Comparison of ENCODE assay signal across 8 cellular contexts in the genomic region with DNA sequence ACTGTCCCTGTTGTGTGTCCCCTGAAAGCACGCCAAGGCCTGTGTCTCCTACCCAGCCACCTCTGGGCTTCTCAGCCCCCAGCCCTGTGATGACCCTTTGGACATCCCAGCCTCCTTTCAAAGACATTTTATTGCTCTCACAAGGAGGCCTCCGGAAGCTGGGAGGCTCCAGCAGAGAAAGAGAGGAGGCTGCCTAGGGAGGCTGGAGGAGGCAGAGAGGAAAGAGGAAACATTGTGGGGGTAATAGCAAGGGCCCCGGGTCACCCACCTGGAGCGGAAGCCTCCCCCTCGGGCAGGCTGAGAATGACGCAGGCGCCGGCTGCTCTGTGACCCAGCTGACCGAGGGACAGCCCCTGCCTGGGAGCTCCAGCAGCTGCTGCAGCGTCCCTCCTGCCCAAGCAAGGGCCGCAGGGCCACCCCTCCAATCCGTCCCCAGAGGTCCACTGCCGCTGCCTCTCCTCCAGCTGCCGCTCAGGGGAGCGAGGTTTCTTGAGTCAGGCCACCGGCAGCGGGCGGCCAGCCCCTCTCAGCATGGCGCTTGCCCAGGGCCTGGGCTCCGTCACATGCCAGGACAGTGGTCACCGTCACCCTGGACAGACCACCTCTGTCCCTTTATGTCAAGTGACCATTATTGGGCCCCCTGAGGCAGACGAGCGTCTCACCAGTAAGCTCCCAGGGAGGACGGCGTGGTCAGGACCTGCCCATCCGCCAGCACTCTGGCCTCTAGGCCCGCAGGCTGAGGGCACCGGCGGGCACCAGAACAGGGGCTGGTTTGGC. TPM values are rescaled to one million over a fixed set of nuclear protein-coding genes. Genes with fewer than 3 reads are reported as not detected.
A peak's percentile ranks its signal among the peaks of the same experiment; 100 is the strongest.
DNase-seq lines count a peak whose midpoint lies in the region; ATAC-seq, FAIRE-seq and TF ChIP-seq lines count a peak whose summit lies in the region.

No MANE protein-coding gene starts in this region.

- DNase-seq in activated CD4-positive, alpha-beta memory T cell treated with anti-CD3 and anti-CD28 coated beads for 36 hours, result peak; percentile 38
- no peak for DNase-seq in activated CD4-positive, alpha-beta memory T cell treated with anti-CD3 and anti-CD28 coated beads, Interleukin-2, amount 10 ng/mL, durations not matched to agents 7 days and 5 days
- DNase-seq in activated CD8-positive, alpha-beta T cell treated with anti-CD3 and anti-CD28 coated beads, Interleukin-2, amount 10 ng/mL, durations not matched to agents 7 days and 5 days, result peak; percentile 46
- DNase-seq in kidney, result peak; percentile 84
- DNase-seq in testis, result no peak
- no peak for DNase-seq in stimulated activated CD4-positive, alpha-beta T cell treated with anti-CD3 and anti-CD28 coated beads, Interleukin-15, amount 100 ng/mL, for 24 hours
- no peak for DNase-seq in cerebellum (ENCODE audit: low spot score)

- no peak overlapping the region for H3K27ac Mint-ChIP-seq in activated CD4-positive, alpha-beta memory T cell treated with anti-CD3 and anti-CD28 coated beads for 36 hours
- H3K27ac Mint-ChIP-seq in activated CD4-positive, alpha-beta memory T cell treated with anti-CD3 and anti-CD28 coated beads, Interleukin-2, amount 10 ng/mL, durations not matched to agents 7 days and 5 days, result no peak overlapping the region
- H3K27ac Mint-ChIP-seq in activated CD8-positive, alpha-beta T cell treated with anti-CD3 and anti-CD28 coated beads, Interleukin-2, amount 10 ng/mL, durations not matched to agents 7 days and 5 days, result no peak overlapping the region

- H3K27ac ChIP-seq in kidney (ENCODE audit: low read depth in 2 of 2, low read length in 2 of 2), result no peak overlapping the region
- no peak overlapping the region for H3K27ac ChIP-seq in testis

- no peak overlapping the region for H3K9ac ChIP-seq in kidney (ENCODE audit: low read length in 2 of 2)

- POLR2A ChIA-PET in activated CD4-positive, alpha-beta memory T cell treated with anti-CD3 and anti-CD28 coated beads for 36 hours (lab: Charles Lee), result interaction anchor here (1.0 kb wide), 1 partner anchor 69 kb away, joined by 4 read pairs; a partner anchor contains a TSS
- POLR2A ChIA-PET in activated CD4-positive, alpha-beta memory T cell treated with anti-CD3 and anti-CD28 coated beads, Interleukin-2, amount 10 ng/mL, durations not matched to agents 7 days and 5 days (lab: Charles Lee), result interaction anchor here (2.1 kb wide), 1 partner anchor 188 kb away, joined by 8 read pairs; a partner anchor contains a TSS
- POLR2A ChIA-PET in activated CD8-positive, alpha-beta T cell treated with anti-CD3 and anti-CD28 coated beads, Interleukin-2, amount 10 ng/mL, durations not matched to agents 7 days and 5 days (lab: Charles Lee), result interaction anchor here (1.8 kb wide), 1 partner anchor 22 kb away, joined by 4 read pairs; no protein-coding TSS in a partner anchor

- no peaks in the 10 kb centered on the region for H3K36me3 ChIP-seq in kidney (ENCODE audit: control insufficient read depth in 1 of 2, insufficient read depth in 2 of 2, low read length in 2 of 2)
- no peaks in the 10 kb centered on the region for H3K36me3 ChIP-seq in testis (ENCODE audit: low read depth, missing control alignments)

- no peaks in the 10 kb centered on the region for H3K27me3 ChIP-seq in testis

- peaks cover 31% of the 10 kb centered on the region for H3K27me3 Mint-ChIP-seq in activated CD4-positive, alpha-beta memory T cell treated with anti-CD3 and anti-CD28 coated beads for 36 hours
- peaks cover 34% of the 10 kb centered on the region for H3K27me3 Mint-ChIP-seq in activated CD4-positive, alpha-beta memory T cell treated with anti-CD3 and anti-CD28 coated beads, Interleukin-2, amount 10 ng/mL, durations not matched to agents 7 days and 5 days
- H3K27me3 Mint-ChIP-seq in activated CD8-positive, alpha-beta T cell treated with anti-CD3 and anti-CD28 coated beads, Interleukin-2, amount 10 ng/mL, durations not matched to agents 7 days and 5 days (ENCODE audit: low read depth), result peaks cover 33% of the 10 kb centered on the region

- no peak for TF ChIP-seq CTCF in kidney (IDR thresholded peaks at IDR 0.05; ENCODE audit: borderline replicate concordance, extremely low read depth, insufficient read depth)
- no peak for TF ChIP-seq CTCF in testis (IDR thresholded peaks at IDR 0.05)

- H3K4me1 Mint-ChIP-seq in activated CD4-positive, alpha-beta memory T cell treated with anti-CD3 and anti-CD28 coated beads for 36 hours (ENCODE audit: low read depth), result peaks cover 11% of the 10 kb centered on the region
- peaks cover 13% of the 10 kb centered on the region for H3K4me1 Mint-ChIP-seq in activated CD4-positive, alpha-beta memory T cell treated with anti-CD3 and anti-CD28 coated beads, Interleukin-2, amount 10 ng/mL, durations not matched to agents 7 days and 5 days
- H3K4me1 Mint-ChIP-seq in activated CD8-positive, alpha-beta T cell treated with anti-CD3 and anti-CD28 coated beads, Interleukin-2, amount 10 ng/mL, durations not matched to agents 7 days and 5 days (ENCODE audit: low read depth), result peaks cover 27% of the 10 kb centered on the region

- H3K9me3 ChIP-seq in kidney (ENCODE audit: control insufficient read depth in 1 of 2, low read length in 2 of 2), result no peaks in the 10 kb centered on the region
- no peaks in the 10 kb centered on the region for H3K9me3 ChIP-seq in testis

- CTCF ChIA-PET in activated CD4-positive, alpha-beta memory T cell treated with anti-CD3 and anti-CD28 coated beads for 36 hours (lab: Charles Lee), result interaction anchor here (1.3 to 3.7 kb wide), 8 partner anchors 11 to 237 kb away, joined by 3 to 58 read pairs (median 8); a partner anchor contains a TSS
- CTCF ChIA-PET in activated CD4-positive, alpha-beta memory T cell treated with anti-CD3 and anti-CD28 coated beads, Interleukin-2, amount 10 ng/mL, durations not matched to agents 7 days and 5 days (lab: Charles Lee), result interaction anchor here (1.4 to 1.9 kb wide), 3 partner anchors 36 to 382 kb away, joined by 3 to 13 read pairs (median 3); no protein-coding TSS in a partner anchor
- CTCF ChIA-PET in activated CD8-positive, alpha-beta T cell treated with anti-CD3 and anti-CD28 coated beads, Interleukin-2, amount 10 ng/mL, durations not matched to agents 7 days and 5 days (lab: Charles Lee), result interaction anchor here (1.0 to 1.6 kb wide), 7 partner anchors 16 to 233 kb away, joined by 3 to 5 read pairs (median 3); no protein-coding TSS in a partner anchor

- FAIRE-seq in kidney (lab: Jason Lieb, UNC), result no peak

- H3K4me1 ChIP-seq in kidney (ENCODE audit: control insufficient read depth in 1 of 2, insufficient read depth in 1 of 2, low read depth in 1 of 2, low read length in 2 of 2) (peaks cover 4 to 18% of the 10 kb centered on the region in 2 donors), testis (peaks cover 24% of the 10 kb centered on the region)

- ATAC-seq in activated CD8-positive, alpha-beta T cell treated with anti-CD3 and anti-CD28 coated beads, Interleukin-2, amount 10 ng/mL, durations not matched to agents 7 days and 5 days, result no peak
- no peak for ATAC-seq in HG02938 (IDR thresholded peaks at IDR 0.05; ENCODE audit: unreplicated experiment)

- no peak overlapping the region for H3K4me3 Mint-ChIP-seq in activated CD4-positive, alpha-beta memory T cell treated with anti-CD3 and anti-CD28 coated beads for 36 hours
- H3K4me3 Mint-ChIP-seq in activated CD4-positive, alpha-beta memory T cell treated with anti-CD3 and anti-CD28 coated beads, Interleukin-2, amount 10 ng/mL, durations not matched to agents 7 days and 5 days, result no peak overlapping the region
- H3K4me3 Mint-ChIP-seq in activated CD8-positive, alpha-beta T cell treated with anti-CD3 and anti-CD28 coated beads, Interleukin-2, amount 10 ng/mL, durations not matched to agents 7 days and 5 days, result no peak overlapping the region

- WGBS in testis, 2 donors, result 42 to 53% methylated on average over 25 of the region's 29 CpGs

- TF ChIP-seq POLR2A in testis (IDR thresholded peaks at IDR 0.05), result no peak

- H3K4me3 ChIP-seq in kidney (ENCODE audit: low read length in 2 of 2), result no peak overlapping the region
- peak overlapping the region; percentile 31 to 46 for H3K4me3 ChIP-seq in testis

- intact Hi-C loops in activated CD4-positive, alpha-beta memory T cell treated with anti-CD3 and anti-CD28 coated beads for 36 hours (cut with micrococcal nuclease), result loop anchor here (5.0 kb wide), 2 partner anchors 86 to 231 kb away; a partner anchor contains a TSS
- intact Hi-C loops in kidney (cut with DNase I), result loop anchor here (10.0 kb wide), 1 partner anchor 228 kb away; no protein-coding TSS in a partner anchor
- intact Hi-C loops in testis (cut with DNase I; ENCODE audit: low total_unique reads), result loop anchor here (5.0 kb wide), 1 partner anchor 231 kb away; no protein-coding TSS in a partner anchor

- no peaks in the 10 kb centered on the region for H3K36me3 Mint-ChIP-seq in activated CD4-positive, alpha-beta memory T cell treated with anti-CD3 and anti-CD28 coated beads for 36 hours
- H3K36me3 Mint-ChIP-seq in activated CD4-positive, alpha-beta memory T cell treated with anti-CD3 and anti-CD28 coated beads, Interleukin-2, amount 10 ng/mL, durations not matched to agents 7 days and 5 days (ENCODE audit: low read depth), result no peaks in the 10 kb centered on the region
- no peaks in the 10 kb centered on the region for H3K36me3 Mint-ChIP-seq in activated CD8-positive, alpha-beta T cell treated with anti-CD3 and anti-CD28 coated beads, Interleukin-2, amount 10 ng/mL, durations not matched to agents 7 days and 5 days (ENCODE audit: low read depth)

- H3K9me3 Mint-ChIP-seq in activated CD4-positive, alpha-beta memory T cell treated with anti-CD3 and anti-CD28 coated beads for 36 hours, result no peaks in the 10 kb centered on the region
- no peaks in the 10 kb centered on the region for H3K9me3 Mint-ChIP-seq in activated CD4-positive, alpha-beta memory T cell treated with anti-CD3 and anti-CD28 coated beads, Interleukin-2, amount 10 ng/mL, durations not matched to agents 7 days and 5 days
- no peaks in the 10 kb centered on the region for H3K9me3 Mint-ChIP-seq in activated CD8-positive, alpha-beta T cell treated with anti-CD3 and anti-CD28 coated beads, Interleukin-2, amount 10 ng/mL, durations not matched to agents 7 days and 5 days (ENCODE audit: insufficient read depth)

RNA-seq across cellular contexts. Expression of a gene that starts 29.3 kb away (rescaled TPM):
- total RNA-seq in activated CD4-positive, alpha-beta memory T cell treated with anti-CD3 and anti-CD28 coated beads for 36 hours, result 1,000 to 10,000 TPM; 3,773 to 3,928 TPM
- total RNA-seq in activated CD4-positive, alpha-beta memory T cell treated with anti-CD3 and anti-CD28 coated beads, Interleukin-2, amount 10 ng/mL, durations not matched to agents 7 days and 5 days, result 1,000 to 10,000 TPM; 3,658 to 3,769 TPM
- total RNA-seq in activated CD8-positive, alpha-beta T cell treated with anti-CD3 and anti-CD28 coated beads, Interleukin-2, amount 10 ng/mL, durations not matched to agents 7 days and 5 days, result 1,000 to 10,000 TPM; 5,147 to 5,318 TPM
- 2,632 TPM for total RNA-seq in kidney
- 1,350 TPM for polyA plus RNA-seq in kidney (ENCODE audit: insufficient read depth, low read depth, low replicate concordance)
- 1,000 to 10,000 TPM; 1,790 to 2,057 TPM for total RNA-seq in testis
- 1,571 TPM for polyA plus RNA-seq in testis (ENCODE audit: insufficient read depth, low read depth, low replicate concordance)
- 4,386 TPM for total RNA-seq in cerebellum

RNA-seq across cellular contexts. Expression of a gene that starts 44.9 kb away (rescaled TPM):
- total RNA-seq in activated CD4-positive, alpha-beta memory T cell treated with anti-CD3 and anti-CD28 coated beads for 36 hours, result under 1 TPM; 0.33 to 0.46 TPM
- total RNA-seq in activated CD4-positive, alpha-beta memory T cell treated with anti-CD3 and anti-CD28 coated beads, Interleukin-2, amount 10 ng/mL, durations not matched to agents 7 days and 5 days, result under 1 TPM; 0.43 to 0.50 TPM
- under 1 TPM; 0.52 to 0.74 TPM for total RNA-seq in activated CD8-positive, alpha-beta T cell treated with anti-CD3 and anti-CD28 coated beads, Interleukin-2, amount 10 ng/mL, durations not matched to agents 7 days and 5 days
- total RNA-seq in kidney (3.8 TPM), testis (1 to 10 TPM; 3.5 to 4.0 TPM), cerebellum (4.0 TPM)
- polyA plus RNA-seq in kidney (ENCODE audit: insufficient read depth, low read depth, low replicate concordance) (0.26 TPM), testis (ENCODE audit: insufficient read depth, low read depth, low replicate concordance) (0.37 TPM)

Comparison
In these comparisons a context has a peak if more than half of its experiments do, and no peak if none do; other contexts are left out.
1. DNase-seq: peak in activated CD4-positive, alpha-beta memory T cell treated with anti-CD3 and anti-CD28 coated beads for 36 hours (single experiment), activated CD8-positive, alpha-beta T cell treated with anti-CD3 and anti-CD28 coated beads, Interleukin-2, amount 10 ng/mL, durations not matched to agents 7 days and 5 days (single experiment) and kidney (single experiment); none in activated CD4-positive, alpha-beta memory T cell treated with anti-CD3 and anti-CD28 coated beads, Interleukin-2, amount 10 ng/mL, durations not matched to agents 7 days and 5 days (single experiment), testis (single experiment), stimulated activated CD4-positive, alpha-beta T cell treated with anti-CD3 and anti-CD28 coated beads, Interleukin-15, amount 100 ng/mL, for 24 hours (single experiment) and cerebellum (single experiment).
2. H3K4me3 ChIP-seq: peak in testis (2 of 2); none in kidney (0 of 2).